Comparison of ENCODE assay signal across 1 cellular context in the genomic region with DNA sequence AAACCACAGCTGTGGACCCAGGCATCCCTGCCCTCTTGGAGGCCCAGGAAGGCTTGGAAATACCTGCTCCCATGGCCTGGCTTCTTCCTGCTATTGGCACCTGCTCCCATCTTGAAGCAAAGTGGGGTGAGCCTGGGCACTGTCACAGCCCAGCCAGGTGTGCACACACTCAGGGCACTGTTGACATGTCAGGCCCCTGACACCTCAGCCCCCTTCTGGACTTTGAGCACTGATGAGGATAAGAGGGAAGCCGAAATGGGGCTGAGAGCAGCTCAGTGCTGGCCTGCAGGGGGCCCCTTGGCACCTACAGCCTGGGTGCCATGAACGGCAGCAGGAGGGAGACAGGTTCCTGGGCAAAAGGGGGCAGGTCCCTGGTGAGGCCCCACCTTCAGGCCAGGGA.
TF ChIP-seq lines count a peak whose summit lies in the region.

No MANE protein-coding gene starts in this region.

TF ChIP-seq in HepG2, 621 proteins besides CTCF, POLR2A, EP300 and RAD21:
- TF ChIP-seq, protein P1, sequence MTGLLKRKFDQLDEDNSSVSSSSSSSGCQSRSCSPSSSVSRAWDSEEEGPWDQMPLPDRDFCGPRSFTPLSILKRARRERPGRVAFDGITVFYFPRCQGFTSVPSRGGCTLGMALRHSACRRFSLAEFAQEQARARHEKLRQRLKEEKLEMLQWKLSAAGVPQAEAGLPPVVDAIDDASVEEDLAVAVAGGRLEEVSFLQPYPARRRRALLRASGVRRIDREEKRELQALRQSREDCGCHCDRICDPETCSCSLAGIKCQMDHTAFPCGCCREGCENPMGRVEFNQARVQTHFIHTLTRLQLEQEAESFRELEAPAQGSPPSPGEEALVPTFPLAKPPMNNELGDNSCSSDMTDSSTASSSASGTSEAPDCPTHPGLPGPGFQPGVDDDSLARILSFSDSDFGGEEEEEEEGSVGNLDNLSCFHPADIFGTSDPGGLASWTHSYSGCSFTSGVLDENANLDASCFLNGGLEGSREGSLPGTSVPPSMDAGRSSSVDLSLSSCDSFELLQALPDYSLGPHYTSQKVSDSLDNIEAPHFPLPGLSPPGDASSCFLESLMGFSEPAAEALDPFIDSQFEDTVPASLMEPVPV (CRISPR knock-in tag; IDR thresholded peaks at IDR 0.05), result 0 out of 2 replicates have a peak, but pooled peaks have one; percentile 26
- TF ChIP-seq TBX3 (IDR thresholded peaks at IDR 0.05; ENCODE audit: borderline replicate concordance) (0 out of 2 replicates have a peak, but pooled peaks have one; percentile 20), HNRNPL (IDR thresholded peaks at IDR 0.05; ENCODE audit: low read depth, low read length) (0 out of 2 replicates have a peak, but pooled peaks have one; percentile 54), TCF7 (IDR thresholded peaks at IDR 0.05; ENCODE audit: low read depth) (peak; percentile 18; the same call in 1 of the 2 replicates), STAG1 (CRISPR knock-in tag; IDR thresholded peaks at IDR 0.05) (0 out of 2 replicates have a peak, but pooled peaks have one; percentile 7), REL (CRISPR knock-in tag; conservative IDR thresholded peaks at IDR 0.05) (no peak), PHF8 (CRISPR knock-in tag; IDR thresholded peaks at IDR 0.05) (no peak), HNF4A (CRISPR knock-in tag; IDR thresholded peaks at IDR 0.05) (peak; percentile 77)
- TF ChIP-seq, protein P2, sequence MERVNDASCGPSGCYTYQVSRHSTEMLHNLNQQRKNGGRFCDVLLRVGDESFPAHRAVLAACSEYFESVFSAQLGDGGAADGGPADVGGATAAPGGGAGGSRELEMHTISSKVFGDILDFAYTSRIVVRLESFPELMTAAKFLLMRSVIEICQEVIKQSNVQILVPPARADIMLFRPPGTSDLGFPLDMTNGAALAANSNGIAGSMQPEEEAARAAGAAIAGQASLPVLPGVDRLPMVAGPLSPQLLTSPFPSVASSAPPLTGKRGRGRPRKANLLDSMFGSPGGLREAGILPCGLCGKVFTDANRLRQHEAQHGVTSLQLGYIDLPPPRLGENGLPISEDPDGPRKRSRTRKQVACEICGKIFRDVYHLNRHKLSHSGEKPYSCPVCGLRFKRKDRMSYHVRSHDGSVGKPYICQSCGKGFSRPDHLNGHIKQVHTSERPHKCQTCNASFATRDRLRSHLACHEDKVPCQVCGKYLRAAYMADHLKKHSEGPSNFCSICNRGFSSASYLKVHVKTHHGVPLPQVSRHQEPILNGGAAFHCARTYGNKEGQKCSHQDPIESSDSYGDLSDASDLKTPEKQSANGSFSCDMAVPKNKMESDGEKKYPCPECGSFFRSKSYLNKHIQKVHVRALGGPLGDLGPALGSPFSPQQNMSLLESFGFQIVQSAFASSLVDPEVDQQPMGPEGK (CRISPR knock-in tag; IDR thresholded peaks at IDR 0.05), result 0 out of 2 replicates have a peak, but pooled peaks have one; percentile 14
